8 cellular contexts compared by ENCODE assay signal in the genomic region with DNA sequence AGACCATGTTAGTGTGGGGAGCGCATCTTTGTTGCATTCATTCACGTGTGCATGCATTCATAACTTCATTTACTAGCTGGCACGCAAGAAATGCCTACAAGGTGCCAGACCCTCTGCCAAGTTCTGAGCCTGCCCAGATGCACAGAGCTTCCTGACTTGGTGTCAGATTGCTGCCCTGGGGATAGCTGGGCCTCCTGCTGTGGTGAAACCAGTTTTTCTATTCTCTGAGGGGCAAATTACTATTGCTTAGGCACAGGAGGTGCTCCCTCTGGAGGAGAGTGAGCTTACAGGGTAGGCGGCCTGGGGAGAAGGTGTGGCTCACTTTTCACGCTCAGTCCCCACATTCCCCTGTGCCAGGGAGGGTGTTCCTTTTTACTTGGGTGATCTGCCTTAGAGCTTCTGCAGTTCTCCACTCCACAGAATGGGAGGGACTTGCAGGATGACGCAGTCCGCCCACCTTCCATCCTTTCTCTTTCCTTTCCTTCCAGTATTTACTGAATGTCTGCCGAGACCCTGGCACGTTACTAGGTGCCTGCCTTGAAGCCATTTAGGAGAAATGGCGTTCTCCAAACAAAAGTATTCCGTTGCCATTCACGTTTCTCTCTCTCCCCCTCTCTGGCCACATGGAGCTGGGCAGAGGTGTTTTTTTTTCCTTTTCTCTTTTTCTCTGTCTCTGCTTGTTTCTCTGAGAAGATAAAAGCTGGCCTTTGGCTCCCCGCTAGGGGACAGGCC. TPM values are rescaled to one million over a fixed set of nuclear protein-coding genes. Genes with fewer than 3 reads are reported as not detected.
DNase-seq lines count a peak whose midpoint lies in the region; ATAC-seq and TF ChIP-seq lines count a peak whose summit lies in the region.

No MANE protein-coding gene starts in this region.

- H3K4me1 Mint-ChIP-seq in MCF 10A (ENCODE audit: insufficient read depth, unreplicated experiment): peaks cover 39% of the 10 kb centered on the region
- peaks cover 15% of the 10 kb centered on the region for H3K4me1 Mint-ChIP-seq in activated CD4-positive, alpha-beta memory T cell treated with anti-CD3 and anti-CD28 coated beads for 36 hours (ENCODE audit: low read depth)

- ATAC-seq in GM21367 (IDR thresholded peaks at IDR 0.05; ENCODE audit: unreplicated experiment): no peak

- no peaks in the 10 kb centered on the region for H3K9me3 Mint-ChIP-seq in MCF 10A (ENCODE audit: unreplicated experiment)
- no peaks in the 10 kb centered on the region for H3K9me3 Mint-ChIP-seq in activated CD4-positive, alpha-beta memory T cell treated with anti-CD3 and anti-CD28 coated beads for 36 hours

- H3K4me3 ChIP-seq in GM06990 (replicated peaks; ENCODE audit: low read depth, low read length) (no peak overlapping the region), kidney epithelial cell (ENCODE audit: low read depth, low read length) (no peak overlapping the region), testis (no peak overlapping the region)

- WGBS in testis, 2 donors: 62 to 71% methylated on average over 13 of the region's 13 CpGs

- H3K4me1 ChIP-seq in testis: peaks cover 2% of the 10 kb centered on the region

- H3K36me3 ChIP-seq in GM06990 (ENCODE audit: control insufficient read depth, insufficient read depth, low read length): no peaks in the 10 kb centered on the region
- H3K36me3 ChIP-seq in kidney epithelial cell (ENCODE audit: control insufficient read depth, insufficient read depth, low read length): no peaks in the 10 kb centered on the region
- H3K36me3 ChIP-seq in testis (ENCODE audit: low read depth, missing control alignments): no peaks in the 10 kb centered on the region

- no peaks in the 10 kb centered on the region for H3K36me3 Mint-ChIP-seq in MCF 10A (ENCODE audit: insufficient read depth, unreplicated experiment)
- no peaks in the 10 kb centered on the region for H3K36me3 Mint-ChIP-seq in activated CD4-positive, alpha-beta memory T cell treated with anti-CD3 and anti-CD28 coated beads for 36 hours

- BruUV-seq in MCF 10A (replicated peaks; lab: Mats Ljungman, UMichigan): no TSS peak

- no peaks in the 10 kb centered on the region for H3K27me3 Mint-ChIP-seq in MCF 10A (ENCODE audit: insufficient read depth, unreplicated experiment)
- H3K27me3 Mint-ChIP-seq in activated CD4-positive, alpha-beta memory T cell treated with anti-CD3 and anti-CD28 coated beads for 36 hours: peaks cover 25% of the 10 kb centered on the region

- DNase-seq in GM06990 (ENCODE audit: extremely low read depth, insufficient read length) (no peak), NCI-H2107 (lab: John Stamatoyannopoulos, UW) (peak; percentile 71), MCF 10A (ENCODE audit: unreplicated experiment) (peak; percentile 100), kidney epithelial cell (ENCODE audit: low read depth) (peak; percentile 45), testis (peak; percentile 23)
- no peak for DNase-seq in activated CD4-positive, alpha-beta memory T cell treated with anti-CD3 and anti-CD28 coated beads for 36 hours
- no peak for DNase-seq in stimulated activated CD4-positive, alpha-beta T cell treated with anti-CD3 and anti-CD28 coated beads, Interleukin-12 subunit alpha, Interleukin-12 subunit beta, amount 100 ng/mL, for 4 hours

- peak overlapping the region; percentile 51 for H3K4me3 Mint-ChIP-seq in MCF 10A (ENCODE audit: unreplicated experiment)
- no peak overlapping the region for H3K4me3 Mint-ChIP-seq in activated CD4-positive, alpha-beta memory T cell treated with anti-CD3 and anti-CD28 coated beads for 36 hours

- H3K27ac ChIP-seq in testis: peak overlapping the region; percentile 44 to 74

- TF ChIP-seq POLR2A in testis (IDR thresholded peaks at IDR 0.05): no peak

- CTCF ChIA-PET in MCF 10A (lab: Yijun Ruan, JAX): interaction anchor here (0.5 to 2.2 kb wide), 41 partner anchors 8 to 575 kb away, joined by 3 to 23 read pairs (median 4); partner anchors contain the start of gene HSPA9
- CTCF ChIA-PET in activated CD4-positive, alpha-beta memory T cell treated with anti-CD3 and anti-CD28 coated beads for 36 hours (lab: Charles Lee): interaction anchor here (0.6 kb wide), 1 partner anchor 146 kb away, joined by 3 read pairs; no protein-coding TSS in a partner anchor

- TF ChIP-seq CTCF in GM06990 (IDR thresholded peaks at IDR 0.05; ENCODE audit: insufficient read depth, low read length, poor library complexity, severe bottlenecking): peak; percentile 39
- TF ChIP-seq CTCF in MCF 10A (IDR thresholded peaks at IDR 0.05; ENCODE audit: unreplicated experiment): peak; percentile 55
- peak; percentile 21 for TF ChIP-seq CTCF in kidney epithelial cell (IDR thresholded peaks at IDR 0.05; ENCODE audit: insufficient read depth, low read length, poor library complexity, severe bottlenecking)
- no peak for TF ChIP-seq CTCF in testis (IDR thresholded peaks at IDR 0.05)

- intact Hi-C loops in MCF 10A (cut with micrococcal nuclease): loop anchor here (1.0 to 2.0 kb wide), 3 partner anchors 73 to 146 kb away; no protein-coding TSS in a partner anchor
- intact Hi-C loops in testis (cut with DNase I; ENCODE audit: low total_unique reads): no loop called here
- intact Hi-C loops in activated CD4-positive, alpha-beta memory T cell treated with anti-CD3 and anti-CD28 coated beads for 36 hours (cut with micrococcal nuclease): no loop called here

- no peaks in the 10 kb centered on the region for H3K9me3 ChIP-seq in testis

- H3K27me3 ChIP-seq in GM06990 (replicated peaks; ENCODE audit: control insufficient read depth, insufficient read depth, low read length): no peaks in the 10 kb centered on the region
- H3K27me3 ChIP-seq in kidney epithelial cell (ENCODE audit: control insufficient read depth, insufficient read depth, low read length): no peaks in the 10 kb centered on the region
- no peaks in the 10 kb centered on the region for H3K27me3 ChIP-seq in testis

- H3K27ac Mint-ChIP-seq in MCF 10A (ENCODE audit: low read depth, unreplicated experiment): peak overlapping the region; percentile 96
- H3K27ac Mint-ChIP-seq in activated CD4-positive, alpha-beta memory T cell treated with anti-CD3 and anti-CD28 coated beads for 36 hours: no peak overlapping the region

- POLR2A ChIA-PET in MCF 10A (lab: Yijun Ruan, JAX): interaction anchor here (0.6 to 2.2 kb wide), 32 partner anchors 9 to 1246 kb away, joined by 3 to 27 read pairs (median 4); partner anchors contain the start of genes CTNNA1 and HSPA9
- POLR2A ChIA-PET in activated CD4-positive, alpha-beta memory T cell treated with anti-CD3 and anti-CD28 coated beads for 36 hours (lab: Charles Lee): no interaction called here

RNA-seq across cellular contexts. Expression of gene CTNNA1, which starts 27.9 kb away (rescaled TPM):
- 519 and 638 TPM in 2 replicates for total RNA-seq in MCF 10A (2022)
- total RNA-seq in kidney epithelial cell: 397 and 420 TPM in 2 replicates
- 100 to 1,000 TPM; 135 to 154 TPM for total RNA-seq in testis
- polyA plus RNA-seq in testis (ENCODE audit: insufficient read depth, low read depth, low replicate concordance): 107 TPM
- 10 to 100 TPM; 82.8 to 89.5 TPM for total RNA-seq in activated CD4-positive, alpha-beta memory T cell treated with anti-CD3 and anti-CD28 coated beads for 36 hours

Comparison
In these comparisons a context has a peak if more than half of its experiments do, and no peak if none do; other contexts are left out.
1. DNase-seq: peak in NCI-H2107 (single experiment), MCF 10A (single experiment), kidney epithelial cell (single experiment) and testis (single experiment); none in GM06990 (single experiment), activated CD4-positive, alpha-beta memory T cell treated with anti-CD3 and anti-CD28 coated beads for 36 hours (single experiment) and stimulated activated CD4-positive, alpha-beta T cell treated with anti-CD3 and anti-CD28 coated beads, Interleukin-12 subunit alpha, Interleukin-12 subunit beta, amount 100 ng/mL, for 4 hours (single experiment).
2. CTCF ChIP-seq: peak in GM06990 (single experiment), MCF 10A (single experiment) and kidney epithelial cell (single experiment); none in testis (0 of 3).